In the genomic region with DNA sequence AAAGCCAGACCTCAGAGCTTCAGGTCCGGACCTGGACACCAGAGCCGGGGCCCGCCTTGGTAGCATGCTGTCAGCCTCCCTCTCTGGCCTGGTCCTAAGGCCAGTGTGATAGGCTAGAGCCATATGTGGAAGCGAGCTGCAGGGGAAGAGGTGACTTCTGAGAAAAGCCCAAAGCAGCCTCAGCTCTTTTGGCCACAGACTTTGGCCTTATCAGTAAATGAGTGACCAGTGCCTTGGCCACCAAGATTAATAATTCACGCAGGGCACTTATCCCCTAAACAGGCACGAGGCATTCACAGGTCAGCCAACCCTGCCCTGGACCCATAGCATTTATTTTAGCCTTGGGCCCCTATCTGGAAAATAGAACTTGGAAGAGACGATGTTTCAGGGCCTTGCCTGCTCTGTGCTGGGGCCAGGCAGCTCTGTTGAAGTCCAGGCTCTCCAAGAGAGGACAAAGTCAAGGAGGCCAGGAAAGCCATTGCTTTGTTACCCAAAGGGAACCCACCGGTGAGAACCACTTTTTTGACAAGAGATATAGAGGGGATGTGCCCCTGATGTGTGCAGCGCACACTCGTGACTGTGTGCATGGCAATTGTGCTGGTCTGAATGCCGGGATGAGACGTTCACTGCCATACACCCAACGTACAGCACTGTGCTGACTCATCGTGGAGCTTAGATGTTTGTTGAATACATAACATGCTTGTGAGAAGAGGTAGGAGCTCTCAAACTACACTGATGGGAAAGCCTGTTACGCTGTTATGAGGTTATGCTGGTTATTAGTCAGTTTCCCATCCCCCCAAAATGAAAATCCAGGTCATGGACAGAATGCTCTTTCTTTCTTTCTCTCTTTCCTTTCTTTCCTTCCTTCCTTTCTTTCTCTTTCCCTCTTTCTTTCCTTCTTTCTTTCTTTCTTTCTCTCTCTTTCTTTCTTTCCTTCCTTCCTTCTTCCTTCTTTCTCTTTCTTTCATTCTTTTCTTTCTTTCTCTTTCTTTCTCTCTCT, we compare ENCODE assay signal across 1 cellular context.
TF ChIP-seq lines count a peak whose summit lies in the region.

No MANE protein-coding gene starts in this region.

TF ChIP-seq in HepG2, 621 proteins besides CTCF, POLR2A, EP300 and RAD21 (continued from another document and continues in another):
- TF ChIP-seq, protein P1, sequence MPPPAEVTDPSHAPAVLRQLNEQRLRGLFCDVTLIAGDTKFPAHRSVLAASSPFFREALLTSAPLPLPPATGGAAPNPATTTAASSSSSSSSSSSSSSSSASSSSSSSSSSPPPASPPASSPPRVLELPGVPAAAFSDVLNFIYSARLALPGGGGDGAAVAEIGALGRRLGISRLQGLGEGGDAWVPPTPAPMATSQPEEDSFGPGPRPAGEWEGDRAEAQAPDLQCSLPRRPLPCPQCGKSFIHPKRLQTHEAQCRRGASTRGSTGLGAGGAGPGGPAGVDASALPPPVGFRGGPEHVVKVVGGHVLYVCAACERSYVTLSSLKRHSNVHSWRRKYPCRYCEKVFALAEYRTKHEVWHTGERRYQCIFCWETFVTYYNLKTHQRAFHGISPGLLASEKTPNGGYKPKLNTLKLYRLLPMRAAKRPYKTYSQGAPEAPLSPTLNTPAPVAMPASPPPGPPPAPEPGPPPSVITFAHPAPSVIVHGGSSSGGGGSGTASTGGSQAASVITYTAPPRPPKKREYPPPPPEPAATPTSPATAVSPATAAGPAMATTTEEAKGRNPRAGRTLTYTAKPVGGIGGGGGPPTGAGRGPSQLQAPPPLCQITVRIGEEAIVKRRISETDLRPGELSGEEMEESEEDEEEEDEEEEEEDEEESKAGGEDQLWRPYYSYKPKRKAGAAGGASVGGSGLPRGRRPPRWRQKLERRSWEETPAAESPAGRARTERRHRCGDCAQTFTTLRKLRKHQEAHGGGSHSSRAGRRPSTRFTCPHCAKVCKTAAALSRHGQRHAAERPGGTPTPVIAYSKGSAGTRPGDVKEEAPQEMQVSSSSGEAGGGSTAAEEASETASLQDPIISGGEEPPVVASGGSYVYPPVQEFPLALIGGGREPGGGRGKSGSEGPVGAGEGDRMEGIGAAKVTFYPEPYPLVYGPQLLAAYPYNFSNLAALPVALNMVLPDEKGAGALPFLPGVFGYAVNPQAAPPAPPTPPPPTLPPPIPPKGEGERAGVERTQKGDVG (CRISPR knock-in tag; IDR thresholded peaks at IDR 0.05; ENCODE audit: borderline replicate concordance): no peak
- TF ChIP-seq NFYB (CRISPR knock-in tag; IDR thresholded peaks at IDR 0.05) (no peak), GFI1 (CRISPR knock-in tag; IDR thresholded peaks at IDR 0.05; ENCODE audit: borderline replicate concordance) (0 out of 2 replicates have a peak, but pooled peaks have one; percentile 36), JDP2 (CRISPR knock-in tag; IDR thresholded peaks at IDR 0.05; ENCODE audit: borderline replicate concordance) (no peak), AHR (CRISPR knock-in tag; IDR thresholded peaks at IDR 0.05) (peak; percentile 75; the same call in 1 of the 2 replicates), KLF16 (CRISPR knock-in tag; IDR thresholded peaks at IDR 0.05) (peak in 1 of 2 experiments; percentile 52; a peak in 1 of 4 replicates), MAFG (CRISPR knock-in tag; IDR thresholded peaks at IDR 0.05) (peak; percentile 88), ZXDC (CRISPR knock-in tag; IDR thresholded peaks at IDR 0.05) (no peak), NBN (conservative IDR thresholded peaks at IDR 0.05) (no peak), MBD4 (IDR thresholded peaks at IDR 0.05; ENCODE audit: borderline replicate concordance, low read length) (no peak), ZNF33A (CRISPR knock-in tag; IDR thresholded peaks at IDR 0.05; ENCODE audit: borderline replicate concordance) (no peak), RXRB (CRISPR knock-in tag; IDR thresholded peaks at IDR 0.05; ENCODE audit: borderline replicate concordance) (peak; percentile 76), ZNF777 (CRISPR knock-in tag; IDR thresholded peaks at IDR 0.05) (0 out of 2 replicates have a peak, but pooled peaks have one; percentile 29), CREM (IDR thresholded peaks at IDR 0.05) (no peak), CREM (CRISPR knock-in tag; IDR thresholded peaks at IDR 0.05) (no peak), ARNTL (CRISPR knock-in tag; IDR thresholded peaks at IDR 0.05) (peak; percentile 91), BHLHE40 (IDR thresholded peaks at IDR 0.05; ENCODE audit: low read length) (peak; percentile 54), ZNF17 (CRISPR knock-in tag; IDR thresholded peaks at IDR 0.05) (no peak), PRPF4 (IDR thresholded peaks at IDR 0.05; ENCODE audit: low read depth, low read length, poor library complexity, severe bottlenecking) (no peak), TGIF2 (CRISPR knock-in tag; IDR thresholded peaks at IDR 0.05) (peak; percentile 30; the same call in 1 of the 2 replicates), ZNF770 (CRISPR knock-in tag; IDR thresholded peaks at IDR 0.05) (peak; percentile 53; the same call in 1 of the 2 replicates), BRCA1 (CRISPR knock-in tag; IDR thresholded peaks at IDR 0.05) (peak; percentile 55; the same call in 1 of the 2 replicates), SIX4 (CRISPR knock-in tag; IDR thresholded peaks at IDR 0.05) (0 out of 2 replicates have a peak, but pooled peaks have one; percentile 21), GABPA (IDR thresholded peaks at IDR 0.05; ENCODE audit: low read depth, low read length) (no peak), GABPA (CRISPR knock-in tag; IDR thresholded peaks at IDR 0.05; ENCODE audit: low read depth) (peak; percentile 58), ZNF407 (CRISPR knock-in tag; IDR thresholded peaks at IDR 0.05; ENCODE audit: not compliant biosample characterization) (no peak), DR1 (CRISPR knock-in tag; IDR thresholded peaks at IDR 0.05) (peak; percentile 92)
- TF ChIP-seq, protein P2, sequence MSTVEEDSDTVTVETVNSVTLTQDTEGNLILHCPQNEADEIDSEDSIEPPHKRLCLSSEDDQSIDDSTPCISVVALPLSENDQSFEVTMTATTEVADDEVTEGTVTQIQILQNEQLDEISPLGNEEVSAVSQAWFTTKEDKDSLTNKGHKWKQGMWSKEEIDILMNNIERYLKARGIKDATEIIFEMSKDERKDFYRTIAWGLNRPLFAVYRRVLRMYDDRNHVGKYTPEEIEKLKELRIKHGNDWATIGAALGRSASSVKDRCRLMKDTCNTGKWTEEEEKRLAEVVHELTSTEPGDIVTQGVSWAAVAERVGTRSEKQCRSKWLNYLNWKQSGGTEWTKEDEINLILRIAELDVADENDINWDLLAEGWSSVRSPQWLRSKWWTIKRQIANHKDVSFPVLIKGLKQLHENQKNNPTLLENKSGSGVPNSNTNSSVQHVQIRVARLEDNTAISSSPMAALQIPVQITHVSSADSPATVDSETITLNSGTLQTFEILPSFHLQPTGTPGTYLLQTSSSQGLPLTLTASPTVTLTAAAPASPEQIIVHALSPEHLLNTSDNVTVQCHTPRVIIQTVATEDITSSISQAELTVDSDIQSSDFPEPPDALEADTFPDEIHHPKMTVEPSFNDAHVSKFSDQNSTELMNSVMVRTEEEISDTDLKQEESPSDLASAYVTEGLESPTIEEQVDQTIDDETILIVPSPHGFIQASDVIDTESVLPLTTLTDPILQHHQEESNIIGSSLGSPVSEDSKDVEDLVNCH (CRISPR knock-in tag; IDR thresholded peaks at IDR 0.05): no peak
- TF ChIP-seq, protein P3, sequence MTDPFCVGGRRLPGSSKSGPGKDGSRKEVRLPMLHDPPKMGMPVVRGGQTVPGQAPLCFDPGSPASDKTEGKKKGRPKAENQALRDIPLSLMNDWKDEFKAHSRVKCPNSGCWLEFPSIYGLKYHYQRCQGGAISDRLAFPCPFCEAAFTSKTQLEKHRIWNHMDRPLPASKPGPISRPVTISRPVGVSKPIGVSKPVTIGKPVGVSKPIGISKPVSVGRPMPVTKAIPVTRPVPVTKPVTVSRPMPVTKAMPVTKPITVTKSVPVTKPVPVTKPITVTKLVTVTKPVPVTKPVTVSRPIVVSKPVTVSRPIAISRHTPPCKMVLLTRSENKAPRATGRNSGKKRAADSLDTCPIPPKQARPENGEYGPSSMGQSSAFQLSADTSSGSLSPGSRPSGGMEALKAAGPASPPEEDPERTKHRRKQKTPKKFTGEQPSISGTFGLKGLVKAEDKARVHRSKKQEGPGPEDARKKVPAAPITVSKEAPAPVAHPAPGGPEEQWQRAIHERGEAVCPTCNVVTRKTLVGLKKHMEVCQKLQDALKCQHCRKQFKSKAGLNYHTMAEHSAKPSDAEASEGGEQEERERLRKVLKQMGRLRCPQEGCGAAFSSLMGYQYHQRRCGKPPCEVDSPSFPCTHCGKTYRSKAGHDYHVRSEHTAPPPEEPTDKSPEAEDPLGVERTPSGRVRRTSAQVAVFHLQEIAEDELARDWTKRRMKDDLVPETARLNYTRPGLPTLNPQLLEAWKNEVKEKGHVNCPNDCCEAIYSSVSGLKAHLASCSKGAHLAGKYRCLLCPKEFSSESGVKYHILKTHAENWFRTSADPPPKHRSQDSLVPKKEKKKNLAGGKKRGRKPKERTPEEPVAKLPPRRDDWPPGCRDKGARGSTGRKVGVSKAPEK (CRISPR knock-in tag; IDR thresholded peaks at IDR 0.05; ENCODE audit: borderline replicate concordance): no peak
